1 cellular context compared by ENCODE assay signal in the genomic region with DNA sequence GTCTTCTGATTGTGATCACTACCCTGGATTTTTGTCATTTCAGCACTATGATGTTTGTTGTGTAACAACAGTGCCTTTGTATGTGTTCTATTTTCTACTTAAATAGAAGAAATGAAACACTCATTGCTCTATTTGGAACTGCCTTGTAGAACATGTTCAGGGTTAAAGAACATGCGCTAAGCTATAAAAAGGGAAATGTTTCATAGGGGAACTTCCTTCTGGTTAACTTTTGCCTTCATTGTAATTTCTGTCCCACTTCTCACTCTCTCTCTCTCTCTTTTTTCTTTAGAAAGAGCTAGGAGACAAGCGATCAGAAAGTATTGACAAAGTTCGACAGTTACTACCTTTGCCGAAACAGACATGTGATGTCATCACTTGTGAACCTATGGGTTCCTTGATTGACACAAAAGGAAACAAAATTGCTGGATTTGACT.
TF ChIP-seq lines count a peak whose summit lies in the region.

A gene (minus strand): TSS at position 13 of the 434 bp plus-strand sequence. CDS start 45,908 bp downstream, outside the sequence.

TF ChIP-seq in GM12878, 131 proteins besides CTCF, POLR2A, EP300 and RAD21 (continued from another document and continues in another):
- TF ChIP-seq, protein P1, sequence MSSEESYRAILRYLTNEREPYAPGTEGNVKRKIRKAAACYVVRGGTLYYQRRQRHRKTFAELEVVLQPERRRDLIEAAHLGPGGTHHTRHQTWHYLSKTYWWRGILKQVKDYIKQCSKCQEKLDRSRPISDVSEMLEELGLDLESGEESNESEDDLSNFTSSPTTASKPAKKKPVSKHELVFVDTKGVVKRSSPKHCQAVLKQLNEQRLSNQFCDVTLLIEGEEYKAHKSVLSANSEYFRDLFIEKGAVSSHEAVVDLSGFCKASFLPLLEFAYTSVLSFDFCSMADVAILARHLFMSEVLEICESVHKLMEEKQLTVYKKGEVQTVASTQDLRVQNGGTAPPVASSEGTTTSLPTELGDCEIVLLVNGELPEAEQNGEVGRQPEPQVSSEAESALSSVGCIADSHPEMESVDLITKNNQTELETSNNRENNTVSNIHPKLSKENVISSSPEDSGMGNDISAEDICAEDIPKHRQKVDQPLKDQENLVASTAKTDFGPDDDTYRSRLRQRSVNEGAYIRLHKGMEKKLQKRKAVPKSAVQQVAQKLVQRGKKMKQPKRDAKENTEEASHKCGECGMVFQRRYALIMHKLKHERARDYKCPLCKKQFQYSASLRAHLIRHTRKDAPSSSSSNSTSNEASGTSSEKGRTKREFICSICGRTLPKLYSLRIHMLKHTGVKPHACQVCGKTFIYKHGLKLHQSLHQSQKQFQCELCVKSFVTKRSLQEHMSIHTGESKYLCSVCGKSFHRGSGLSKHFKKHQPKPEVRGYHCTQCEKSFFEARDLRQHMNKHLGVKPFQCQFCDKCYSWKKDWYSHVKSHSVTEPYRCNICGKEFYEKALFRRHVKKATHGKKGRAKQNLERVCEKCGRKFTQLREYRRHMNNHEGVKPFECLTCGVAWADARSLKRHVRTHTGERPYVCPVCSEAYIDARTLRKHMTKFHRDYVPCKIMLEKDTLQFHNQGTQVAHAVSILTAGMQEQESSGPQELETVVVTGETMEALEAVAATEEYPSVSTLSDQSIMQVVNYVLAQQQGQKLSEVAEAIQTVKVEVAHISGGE (CRISPR knock-in tag; IDR thresholded peaks at IDR 0.05), result no peak
- TF ChIP-seq HCFC1 (IDR thresholded peaks at IDR 0.05; ENCODE audit: low read length) (no peak), ESRRA (IDR thresholded peaks at IDR 0.05; ENCODE audit: low read length) (no peak), HDAC2 (IDR thresholded peaks at IDR 0.05) (no peak), NR2C1 (IDR thresholded peaks at IDR 0.05) (no peak), POLR2AphosphoS2 (IDR thresholded peaks at IDR 0.05; ENCODE audit: low read depth, low read length) (no peak), SP1 (IDR thresholded peaks at IDR 0.05; ENCODE audit: low read depth, low read length) (no peak), CREM (IDR thresholded peaks at IDR 0.05; ENCODE audit: low read depth) (peak; percentile 63; the same call in 1 of the 2 replicates), NR2F1 (conservative IDR thresholded peaks at IDR 0.05) (no peak), ZNF274 (IDR thresholded peaks at IDR 0.05; ENCODE audit: insufficient read depth, insufficient read length) (no peak), YBX1 (IDR thresholded peaks at IDR 0.05) (no peak), FOXM1 (IDR thresholded peaks at IDR 0.05; ENCODE audit: low read depth, low read length) (peak; percentile 85; the same call in 1 of the 2 replicates), MEF2A (IDR thresholded peaks at IDR 0.05; ENCODE audit: insufficient read depth, low read depth, low read length) (peak; percentile 78; the same call in 1 of the 2 replicates), KLF5 (IDR thresholded peaks at IDR 0.05; ENCODE audit: partially characterized antibody) (no peak), EZH2 (IDR thresholded peaks at IDR 0.05; ENCODE audit: borderline replicate concordance, control insufficient read depth, low read depth, low read length) (no peak), ZSCAN29 (IDR thresholded peaks at IDR 0.05) (no peak), RELA (IDR thresholded peaks at IDR 0.05; ENCODE audit: borderline replicate concordance, partially characterized antibody) (no peak), SMAD1 (IDR thresholded peaks at IDR 0.05; ENCODE audit: low read depth, partially characterized antibody) (no peak), IKZF2 (IDR thresholded peaks at IDR 0.05) (peak; percentile 73 to 74), RUNX3 (IDR thresholded peaks at IDR 0.05; ENCODE audit: low read length) (peak; percentile 82), RAD51 (IDR thresholded peaks at IDR 0.05) (no peak), PML (IDR thresholded peaks at IDR 0.05; ENCODE audit: low read length) (0 out of 2 replicates have a peak, but pooled peaks have one; percentile 32), TCF3 (IDR thresholded peaks at IDR 0.05; ENCODE audit: borderline replicate concordance, insufficient read depth, low read depth, low read length) (no peak), FOS (IDR thresholded peaks at IDR 0.05; ENCODE audit: borderline replicate concordance, extremely low read depth, insufficient read length) (no peak), KDM1A (IDR thresholded peaks at IDR 0.05; ENCODE audit: borderline replicate concordance) (no peak), IKZF1 (conservative IDR thresholded peaks at IDR 0.05) (no peak)
- TF ChIP-seq, protein P2, sequence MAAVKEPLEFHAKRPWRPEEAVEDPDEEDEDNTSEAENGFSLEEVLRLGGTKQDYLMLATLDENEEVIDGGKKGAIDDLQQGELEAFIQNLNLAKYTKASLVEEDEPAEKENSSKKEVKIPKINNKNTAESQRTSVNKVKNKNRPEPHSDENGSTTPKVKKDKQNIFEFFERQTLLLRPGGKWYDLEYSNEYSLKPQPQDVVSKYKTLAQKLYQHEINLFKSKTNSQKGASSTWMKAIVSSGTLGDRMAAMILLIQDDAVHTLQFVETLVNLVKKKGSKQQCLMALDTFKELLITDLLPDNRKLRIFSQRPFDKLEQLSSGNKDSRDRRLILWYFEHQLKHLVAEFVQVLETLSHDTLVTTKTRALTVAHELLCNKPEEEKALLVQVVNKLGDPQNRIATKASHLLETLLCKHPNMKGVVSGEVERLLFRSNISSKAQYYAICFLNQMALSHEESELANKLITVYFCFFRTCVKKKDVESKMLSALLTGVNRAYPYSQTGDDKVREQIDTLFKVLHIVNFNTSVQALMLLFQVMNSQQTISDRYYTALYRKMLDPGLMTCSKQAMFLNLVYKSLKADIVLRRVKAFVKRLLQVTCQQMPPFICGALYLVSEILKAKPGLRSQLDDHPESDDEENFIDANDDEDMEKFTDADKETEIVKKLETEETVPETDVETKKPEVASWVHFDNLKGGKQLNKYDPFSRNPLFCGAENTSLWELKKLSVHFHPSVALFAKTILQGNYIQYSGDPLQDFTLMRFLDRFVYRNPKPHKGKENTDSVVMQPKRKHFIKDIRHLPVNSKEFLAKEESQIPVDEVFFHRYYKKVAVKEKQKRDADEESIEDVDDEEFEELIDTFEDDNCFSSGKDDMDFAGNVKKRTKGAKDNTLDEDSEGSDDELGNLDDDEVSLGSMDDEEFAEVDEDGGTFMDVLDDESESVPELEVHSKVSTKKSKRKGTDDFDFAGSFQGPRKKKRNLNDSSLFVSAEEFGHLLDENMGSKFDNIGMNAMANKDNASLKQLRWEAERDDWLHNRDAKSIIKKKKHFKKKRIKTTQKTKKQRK (IDR thresholded peaks at IDR 0.05; ENCODE audit: low read depth, low read length), result no peak
- TF ChIP-seq, protein P3, sequence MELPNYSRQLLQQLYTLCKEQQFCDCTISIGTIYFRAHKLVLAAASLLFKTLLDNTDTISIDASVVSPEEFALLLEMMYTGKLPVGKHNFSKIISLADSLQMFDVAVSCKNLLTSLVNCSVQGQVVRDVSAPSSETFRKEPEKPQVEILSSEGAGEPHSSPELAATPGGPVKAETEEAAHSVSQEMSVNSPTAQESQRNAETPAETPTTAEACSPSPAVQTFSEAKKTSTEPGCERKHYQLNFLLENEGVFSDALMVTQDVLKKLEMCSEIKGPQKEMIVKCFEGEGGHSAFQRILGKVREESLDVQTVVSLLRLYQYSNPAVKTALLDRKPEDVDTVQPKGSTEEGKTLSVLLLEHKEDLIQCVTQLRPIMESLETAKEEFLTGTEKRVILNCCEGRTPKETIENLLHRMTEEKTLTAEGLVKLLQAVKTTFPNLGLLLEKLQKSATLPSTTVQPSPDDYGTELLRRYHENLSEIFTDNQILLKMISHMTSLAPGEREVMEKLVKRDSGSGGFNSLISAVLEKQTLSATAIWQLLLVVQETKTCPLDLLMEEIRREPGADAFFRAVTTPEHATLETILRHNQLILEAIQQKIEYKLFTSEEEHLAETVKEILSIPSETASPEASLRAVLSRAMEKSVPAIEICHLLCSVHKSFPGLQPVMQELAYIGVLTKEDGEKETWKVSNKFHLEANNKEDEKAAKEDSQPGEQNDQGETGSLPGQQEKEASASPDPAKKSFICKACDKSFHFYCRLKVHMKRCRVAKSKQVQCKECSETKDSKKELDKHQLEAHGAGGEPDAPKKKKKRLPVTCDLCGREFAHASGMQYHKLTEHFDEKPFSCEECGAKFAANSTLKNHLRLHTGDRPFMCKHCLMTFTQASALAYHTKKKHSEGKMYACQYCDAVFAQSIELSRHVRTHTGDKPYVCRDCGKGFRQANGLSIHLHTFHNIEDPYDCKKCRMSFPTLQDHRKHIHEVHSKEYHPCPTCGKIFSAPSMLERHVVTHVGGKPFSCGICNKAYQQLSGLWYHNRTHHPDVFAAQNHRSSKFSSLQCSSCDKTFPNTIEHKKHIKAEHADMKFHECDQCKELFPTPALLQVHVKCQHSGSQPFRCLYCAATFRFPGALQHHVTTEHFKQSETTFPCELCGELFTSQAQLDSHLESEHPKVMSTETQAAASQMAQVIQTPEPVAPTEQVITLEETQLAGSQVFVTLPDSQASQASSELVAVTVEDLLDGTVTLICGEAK (IDR thresholded peaks at IDR 0.05; ENCODE audit: borderline replicate concordance), result no peak; the same call in 1 of the 2 replicates
- TF ChIP-seq, protein P4, sequence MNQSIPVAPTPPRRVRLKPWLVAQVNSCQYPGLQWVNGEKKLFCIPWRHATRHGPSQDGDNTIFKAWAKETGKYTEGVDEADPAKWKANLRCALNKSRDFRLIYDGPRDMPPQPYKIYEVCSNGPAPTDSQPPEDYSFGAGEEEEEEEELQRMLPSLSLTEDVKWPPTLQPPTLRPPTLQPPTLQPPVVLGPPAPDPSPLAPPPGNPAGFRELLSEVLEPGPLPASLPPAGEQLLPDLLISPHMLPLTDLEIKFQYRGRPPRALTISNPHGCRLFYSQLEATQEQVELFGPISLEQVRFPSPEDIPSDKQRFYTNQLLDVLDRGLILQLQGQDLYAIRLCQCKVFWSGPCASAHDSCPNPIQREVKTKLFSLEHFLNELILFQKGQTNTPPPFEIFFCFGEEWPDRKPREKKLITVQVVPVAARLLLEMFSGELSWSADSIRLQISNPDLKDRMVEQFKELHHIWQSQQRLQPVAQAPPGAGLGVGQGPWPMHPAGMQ (IDR thresholded peaks at IDR 0.05; ENCODE audit: borderline replicate concordance), result no peak
- TF ChIP-seq, protein P5, sequence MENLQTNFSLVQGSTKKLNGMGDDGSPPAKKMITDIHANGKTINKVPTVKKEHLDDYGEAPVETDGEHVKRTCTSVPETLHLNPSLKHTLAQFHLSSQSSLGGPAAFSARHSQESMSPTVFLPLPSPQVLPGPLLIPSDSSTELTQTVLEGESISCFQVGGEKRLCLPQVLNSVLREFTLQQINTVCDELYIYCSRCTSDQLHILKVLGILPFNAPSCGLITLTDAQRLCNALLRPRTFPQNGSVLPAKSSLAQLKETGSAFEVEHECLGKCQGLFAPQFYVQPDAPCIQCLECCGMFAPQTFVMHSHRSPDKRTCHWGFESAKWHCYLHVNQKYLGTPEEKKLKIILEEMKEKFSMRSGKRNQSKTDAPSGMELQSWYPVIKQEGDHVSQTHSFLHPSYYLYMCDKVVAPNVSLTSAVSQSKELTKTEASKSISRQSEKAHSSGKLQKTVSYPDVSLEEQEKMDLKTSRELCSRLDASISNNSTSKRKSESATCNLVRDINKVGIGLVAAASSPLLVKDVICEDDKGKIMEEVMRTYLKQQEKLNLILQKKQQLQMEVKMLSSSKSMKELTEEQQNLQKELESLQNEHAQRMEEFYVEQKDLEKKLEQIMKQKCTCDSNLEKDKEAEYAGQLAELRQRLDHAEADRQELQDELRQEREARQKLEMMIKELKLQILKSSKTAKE (IDR thresholded peaks at IDR 0.05; ENCODE audit: low read depth, poor library complexity, severe bottlenecking), result peak; percentile 31
- TF ChIP-seq, protein P6, sequence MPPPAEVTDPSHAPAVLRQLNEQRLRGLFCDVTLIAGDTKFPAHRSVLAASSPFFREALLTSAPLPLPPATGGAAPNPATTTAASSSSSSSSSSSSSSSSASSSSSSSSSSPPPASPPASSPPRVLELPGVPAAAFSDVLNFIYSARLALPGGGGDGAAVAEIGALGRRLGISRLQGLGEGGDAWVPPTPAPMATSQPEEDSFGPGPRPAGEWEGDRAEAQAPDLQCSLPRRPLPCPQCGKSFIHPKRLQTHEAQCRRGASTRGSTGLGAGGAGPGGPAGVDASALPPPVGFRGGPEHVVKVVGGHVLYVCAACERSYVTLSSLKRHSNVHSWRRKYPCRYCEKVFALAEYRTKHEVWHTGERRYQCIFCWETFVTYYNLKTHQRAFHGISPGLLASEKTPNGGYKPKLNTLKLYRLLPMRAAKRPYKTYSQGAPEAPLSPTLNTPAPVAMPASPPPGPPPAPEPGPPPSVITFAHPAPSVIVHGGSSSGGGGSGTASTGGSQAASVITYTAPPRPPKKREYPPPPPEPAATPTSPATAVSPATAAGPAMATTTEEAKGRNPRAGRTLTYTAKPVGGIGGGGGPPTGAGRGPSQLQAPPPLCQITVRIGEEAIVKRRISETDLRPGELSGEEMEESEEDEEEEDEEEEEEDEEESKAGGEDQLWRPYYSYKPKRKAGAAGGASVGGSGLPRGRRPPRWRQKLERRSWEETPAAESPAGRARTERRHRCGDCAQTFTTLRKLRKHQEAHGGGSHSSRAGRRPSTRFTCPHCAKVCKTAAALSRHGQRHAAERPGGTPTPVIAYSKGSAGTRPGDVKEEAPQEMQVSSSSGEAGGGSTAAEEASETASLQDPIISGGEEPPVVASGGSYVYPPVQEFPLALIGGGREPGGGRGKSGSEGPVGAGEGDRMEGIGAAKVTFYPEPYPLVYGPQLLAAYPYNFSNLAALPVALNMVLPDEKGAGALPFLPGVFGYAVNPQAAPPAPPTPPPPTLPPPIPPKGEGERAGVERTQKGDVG (CRISPR knock-in tag; IDR thresholded peaks at IDR 0.05), result no peak
- TF ChIP-seq, protein P7, sequence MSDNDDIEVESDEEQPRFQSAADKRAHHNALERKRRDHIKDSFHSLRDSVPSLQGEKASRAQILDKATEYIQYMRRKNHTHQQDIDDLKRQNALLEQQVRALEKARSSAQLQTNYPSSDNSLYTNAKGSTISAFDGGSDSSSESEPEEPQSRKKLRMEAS (IDR thresholded peaks at IDR 0.05; ENCODE audit: low read depth, low read length), result no peak
- TF ChIP-seq, protein P8, sequence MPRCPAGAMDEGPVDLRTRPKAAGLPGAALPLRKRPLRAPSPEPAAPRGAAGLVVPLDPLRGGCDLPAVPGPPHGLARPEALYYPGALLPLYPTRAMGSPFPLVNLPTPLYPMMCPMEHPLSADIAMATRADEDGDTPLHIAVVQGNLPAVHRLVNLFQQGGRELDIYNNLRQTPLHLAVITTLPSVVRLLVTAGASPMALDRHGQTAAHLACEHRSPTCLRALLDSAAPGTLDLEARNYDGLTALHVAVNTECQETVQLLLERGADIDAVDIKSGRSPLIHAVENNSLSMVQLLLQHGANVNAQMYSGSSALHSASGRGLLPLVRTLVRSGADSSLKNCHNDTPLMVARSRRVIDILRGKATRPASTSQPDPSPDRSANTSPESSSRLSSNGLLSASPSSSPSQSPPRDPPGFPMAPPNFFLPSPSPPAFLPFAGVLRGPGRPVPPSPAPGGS (IDR thresholded peaks at IDR 0.05; ENCODE audit: borderline replicate concordance, insufficient read depth, low read depth, low read length, poor library complexity, severe bottlenecking), result no peak
- TF ChIP-seq, protein P9, sequence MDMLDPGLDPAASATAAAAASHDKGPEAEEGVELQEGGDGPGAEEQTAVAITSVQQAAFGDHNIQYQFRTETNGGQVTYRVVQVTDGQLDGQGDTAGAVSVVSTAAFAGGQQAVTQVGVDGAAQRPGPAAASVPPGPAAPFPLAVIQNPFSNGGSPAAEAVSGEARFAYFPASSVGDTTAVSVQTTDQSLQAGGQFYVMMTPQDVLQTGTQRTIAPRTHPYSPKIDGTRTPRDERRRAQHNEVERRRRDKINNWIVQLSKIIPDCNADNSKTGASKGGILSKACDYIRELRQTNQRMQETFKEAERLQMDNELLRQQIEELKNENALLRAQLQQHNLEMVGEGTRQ (IDR thresholded peaks at IDR 0.05; ENCODE audit: borderline replicate concordance, low read depth, low read length), result no peak
